ENCODE assay signal across 19 cellular contexts in the genomic region with DNA sequence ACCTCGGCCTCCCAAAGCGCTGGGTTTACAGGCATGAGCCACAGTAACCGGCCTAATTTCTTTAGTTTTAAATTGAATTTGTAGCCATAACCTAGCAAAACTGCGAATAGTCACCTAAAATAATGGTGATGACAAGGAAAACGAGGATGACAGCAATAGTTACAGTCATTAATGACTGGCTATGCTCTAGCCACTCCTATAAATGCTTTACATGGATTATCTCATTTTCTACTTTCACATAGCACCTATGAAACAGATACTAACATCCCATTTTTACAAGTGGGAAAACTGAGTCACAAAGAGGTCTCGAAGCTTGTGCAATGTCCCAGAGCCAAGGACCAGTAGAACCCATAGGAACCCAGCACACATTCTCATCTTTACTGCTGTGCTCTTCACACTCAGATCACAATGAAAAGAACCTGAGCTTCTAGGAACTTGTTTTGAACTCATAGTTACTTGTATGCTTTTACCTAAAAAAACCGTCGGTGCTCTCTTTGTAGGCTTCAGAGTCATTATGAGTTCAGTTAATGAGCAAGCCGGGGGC. TPM values are rescaled to one million over a fixed set of nuclear protein-coding genes. Genes with fewer than 3 reads are reported as not detected.
DNase-seq lines count a peak whose midpoint lies in the region; ATAC-seq, FAIRE-seq and TF ChIP-seq lines count a peak whose summit lies in the region.
"Had no signal": no experiment of that assay in that cellular context is flagged by ENCODE, and none has a peak within 500 bp of the region (broad histone marks: within the 10 kb centered on the region; RNA-seq: fewer than 3 reads in every experiment).

No MANE protein-coding gene starts in this region.

- BruUV-seq in GM12878 (replicated peaks; lab: Mats Ljungman, UMichigan) = TSS peak; percentile 8

- H3K4me3 Mint-ChIP-seq in activated CD4-positive, alpha-beta T cell treated with anti-CD3 and anti-CD28 coated beads for 36 hours = no peak overlapping the region
- H3K4me3 Mint-ChIP-seq in activated naive CD4-positive, alpha-beta T cell treated with anti-CD3 and anti-CD28 coated beads, Interleukin-2, amount 50 U/mL, for 24 hours = no peak overlapping the region
- H3K4me3 Mint-ChIP-seq: CD14-positive monocyte; CD4-positive, alpha-beta memory T cell; HFFc6 had no signal

- no peaks in the 10 kb centered on the region for H4K20me1 ChIP-seq in GM12878 (ENCODE audit: control insufficient read depth, insufficient read depth)
- H4K20me1 ChIP-seq: BLaER1 had no signal

- peaks cover 11 to 47% of the 10 kb centered on the region in 2 experiments for H3K36me3 ChIP-seq in GM12878 (ENCODE audit: control insufficient read depth in 2 of 2, insufficient read depth in 2 of 2, low read length in 1 of 2)

- no peak overlapping the region for H3K9ac ChIP-seq in GM12878 (ENCODE audit: control insufficient read depth, insufficient read depth, low read length)
- H3K9ac ChIP-seq: BLaER1 had no signal

- TF ChIP-seq POLR2A in A549 (IDR thresholded peaks at IDR 0.05; ENCODE audit: low read length) = no peak
- TF ChIP-seq POLR2A in GM12878 (IDR thresholded peaks at IDR 0.05; ENCODE audit: low read depth, low read length) = no peak

- H3K27me3 Mint-ChIP-seq in activated CD4-positive, alpha-beta T cell treated with anti-CD3 and anti-CD28 coated beads for 36 hours = no peaks in the 10 kb centered on the region
- H3K27me3 Mint-ChIP-seq in activated naive CD4-positive, alpha-beta T cell treated with anti-CD3 and anti-CD28 coated beads, Interleukin-2, amount 50 U/mL, for 24 hours = no peaks in the 10 kb centered on the region
- H3K27me3 Mint-ChIP-seq: CD4-positive, alpha-beta memory T cell had no signal

- H3K4me2 ChIP-seq in A549 (no peak overlapping the region), GM12878 (ENCODE audit: control insufficient read depth, insufficient read depth) (no peak overlapping the region)
- H3K4me2 ChIP-seq: BLaER1 had no signal

- DNase-seq in activated CD4-positive, alpha-beta T cell treated with anti-CD3 and anti-CD28 coated beads for 36 hours = no peak
- no peak for DNase-seq in activated CD4-positive, alpha-beta T cell treated with anti-CD3 and anti-CD28 coated beads, Interleukin-2, amount 50 U/mL, for 1 hour
- DNase-seq in activated naive CD4-positive, alpha-beta T cell treated with Interleukin-2 at 50 U/mL for 16 hours = no peak
- no peak for DNase-seq in A549 (ENCODE audit: low read depth in 1 of 2, low spot score in 1 of 2)
- DNase-seq in GM12878 (ENCODE audit: low read depth, low spot score) = no peak
- DNase-seq: Calu3; CD4-positive, alpha-beta memory T cell; DMS79 treated with DMSO at 0.1 percent for 48 hours; GF-D8; GOT3; H7; HFFc6 had no signal

- in situ Hi-C loops in GM12878 (cut with MboI) = no loop called here

- H3K9me3 ChIP-seq in A549 = no peaks in the 10 kb centered on the region
- no peaks in the 10 kb centered on the region for H3K9me3 ChIP-seq in GM12878 (replicated peaks; ENCODE audit: control insufficient read depth, insufficient read depth, low read length)
- H3K9me3 ChIP-seq: BLaER1 had no signal

- H3K4me3 ChIP-seq in A549 = no peak overlapping the region
- no peak overlapping the region for H3K4me3 ChIP-seq in GM12878
- H3K4me3 ChIP-seq: BLaER1 had no signal

- SMC1A ChIA-PET in GM12878 (lab: Charles Lee; ENCODE audit: uncharacterized antibody, unreplicated experiment) = interaction anchor here (1.0 to 1.7 kb wide), 2 partner anchors 10 to 17 kb away, joined by 4 to 7 read pairs; no protein-coding TSS in a partner anchor

- H3K4me1 Mint-ChIP-seq in activated CD4-positive, alpha-beta T cell treated with anti-CD3 and anti-CD28 coated beads for 36 hours = peaks cover 17% of the 10 kb centered on the region
- H3K4me1 Mint-ChIP-seq in activated naive CD4-positive, alpha-beta T cell treated with anti-CD3 and anti-CD28 coated beads, Interleukin-2, amount 50 U/mL, for 24 hours = peaks cover 13% of the 10 kb centered on the region
- H3K4me1 Mint-ChIP-seq: CD14-positive monocyte had no signal

- no peak for TF ChIP-seq RAD21 in A549 (conservative IDR thresholded peaks at IDR 0.05 in 1 of 2, IDR thresholded peaks at IDR 0.05 in 1 of 2)
- no peak for TF ChIP-seq RAD21 in GM12878 (IDR thresholded peaks at IDR 0.05; ENCODE audit: insufficient read depth, low read depth, low read length)

- no peak for TF ChIP-seq EP300 in A549 (IDR thresholded peaks at IDR 0.05)
- TF ChIP-seq EP300 in GM12878 (IDR thresholded peaks at IDR 0.05; ENCODE audit: borderline replicate concordance in 1 of 2, control insufficient read depth in 1 of 2, low read depth in 2 of 2, low read length in 2 of 2) = no peak

- no peaks in the 10 kb centered on the region for H3K27me3 ChIP-seq in GM12878 (replicated peaks in 1 of 2; ENCODE audit: control insufficient read depth in 2 of 2, insufficient read depth in 2 of 2, low read length in 1 of 2)
- H3K27me3 ChIP-seq: BLaER1 had no signal

- no peaks in the 10 kb centered on the region for H3K9me3 Mint-ChIP-seq in activated CD4-positive, alpha-beta T cell treated with anti-CD3 and anti-CD28 coated beads for 36 hours (ENCODE audit: low read depth)
- no peaks in the 10 kb centered on the region for H3K9me3 Mint-ChIP-seq in activated naive CD4-positive, alpha-beta T cell treated with anti-CD3 and anti-CD28 coated beads, Interleukin-2, amount 50 U/mL, for 24 hours
- H3K9me3 Mint-ChIP-seq: HFFc6 had no signal

- CTCF ChIA-PET in activated CD4-positive, alpha-beta T cell treated with anti-CD3 and anti-CD28 coated beads for 36 hours (lab: Charles Lee) = interaction anchor here (1.2 kb wide), 1 partner anchor 27 kb away, joined by 5 read pairs; no protein-coding TSS in a partner anchor
- CTCF ChIA-PET in A549 (lab: Yijun Ruan, JAX) = interaction anchor here (1.1 to 2.6 kb wide), 4 partner anchors 10 to 431 kb away, joined by 3 to 15 read pairs (median 3); a partner anchor contains a TSS
- CTCF ChIA-PET in GM12878 (lab: Yijun Ruan, JAX) = no interaction called here

- intact Hi-C loops in activated CD4-positive, alpha-beta T cell treated with anti-CD3 and anti-CD28 coated beads for 36 hours (cut with DNase I, micrococcal nuclease) = no loop called here
- intact Hi-C loops in GM12878 (cut with micrococcal nuclease; ENCODE audit: unreplicated experiment) = no loop called here

- H3K27ac Mint-ChIP-seq in activated CD4-positive, alpha-beta T cell treated with anti-CD3 and anti-CD28 coated beads for 36 hours = peak overlapping the region; percentile 47
- peak overlapping the region; percentile 17 for H3K27ac Mint-ChIP-seq in activated naive CD4-positive, alpha-beta T cell treated with anti-CD3 and anti-CD28 coated beads, Interleukin-2, amount 50 U/mL, for 24 hours
- H3K27ac Mint-ChIP-seq: CD14-positive monocyte, HFFc6 had no signal

- POLR2A ChIA-PET in activated CD4-positive, alpha-beta T cell treated with anti-CD3 and anti-CD28 coated beads for 36 hours (lab: Charles Lee) = no interaction called here
- POLR2A ChIA-PET in A549 (lab: Yijun Ruan, JAX) (no interaction called here), GM12878 (lab: Charles Lee) (interaction anchor here (1.0 kb wide), 1 partner anchor 10 kb away, joined by 3 read pairs; no protein-coding TSS in a partner anchor)

- FAIRE-seq in A549 (lab: Jason Lieb, UNC) = peak; percentile 28
- FAIRE-seq in GM12878 (lab: Jason Lieb, UNC) = no peak
- FAIRE-seq: HTR-8/SVneo had no signal

- TF ChIP-seq CTCF in A549 (IDR thresholded peaks at IDR 0.05) (no peak), GM12878 (IDR thresholded peaks at IDR 0.05 in 2 of 3, conservative IDR thresholded peaks at IDR 0.05 in 1 of 3; ENCODE audit: control insufficient read depth in 2 of 3, extremely low read depth in 1 of 3, insufficient read depth in 1 of 3, low read depth in 3 of 3, low read length in 3 of 3) (no peak)

- H2AFZ ChIP-seq in GM12878 (ENCODE audit: control insufficient read depth, low read depth, low read length) = no peak overlapping the region

- ATAC-seq in activated CD4-positive, alpha-beta T cell treated with anti-CD3 and anti-CD28 coated beads for 36 hours = peak; percentile 71
- ATAC-seq in A549 (no peak), GM12878 (no peak), HG02973 (IDR thresholded peaks at IDR 0.05; ENCODE audit: unreplicated experiment) (no peak)
- ATAC-seq: HCT116 had no signal

- WGBS in A549 (ENCODE audit: missing lambda C conversion rate) = 93% methylated on average over 9 of the region's 9 CpGs
- 99% methylated on average over 9 of the region's 9 CpGs for WGBS in GM12878 (ENCODE audit: insufficient coverage, insufficient replicate concordance, low lambda C conversion rate, missing lambda C conversion rate)

- peaks cover 35% of the 10 kb centered on the region for H3K36me3 Mint-ChIP-seq in activated CD4-positive, alpha-beta T cell treated with anti-CD3 and anti-CD28 coated beads for 36 hours (ENCODE audit: low read depth)
- peaks cover 21% of the 10 kb centered on the region for H3K36me3 Mint-ChIP-seq in activated naive CD4-positive, alpha-beta T cell treated with anti-CD3 and anti-CD28 coated beads, Interleukin-2, amount 50 U/mL, for 24 hours

- H3K79me2 ChIP-seq in GM12878 (ENCODE audit: control insufficient read depth, insufficient read depth, low read length) = no peaks in the 10 kb centered on the region

- RAD21 ChIA-PET in GM12878 (lab: Charles Lee; ENCODE audit: unreplicated experiment) = no interaction called here

- H3K27ac ChIP-seq in A549 (no peak overlapping the region), GM12878 (ENCODE audit: control insufficient read depth, insufficient read depth) (no peak overlapping the region)
- H3K27ac ChIP-seq: 22Rv1, BLaER1 had no signal

- H3K4me1 ChIP-seq in A549 (no peaks in the 10 kb centered on the region), GM12878 (ENCODE audit: control insufficient read depth, insufficient read depth, low read length) (no peaks in the 10 kb centered on the region)
- H3K4me1 ChIP-seq: BLaER1 had no signal

RNA-seq across cellular contexts. Expression of a gene that starts 39.4 kb away (rescaled TPM):
- under 1 TPM; 0.61 to 0.69 TPM for total RNA-seq in activated CD4-positive, alpha-beta T cell treated with anti-CD3 and anti-CD28 coated beads for 36 hours
- polyA plus RNA-seq in A549 (2011; rRNA removed) (0.09 and 0.18 TPM in 2 replicates), A549 (2017; fragmentation: RNase III; extraction: RNeasy Plus Mini Kit Qiagen cat#74134 plus additional on column Dnase treatment) (0.13 to 0.23 TPM (median 0.18 TPM) in 3 replicates), GM12878 (2011; rRNA removed) (0.10 and 0.24 TPM in 2 replicates), GM12878 (2014; fragmentation: Illumina TruSeq; extraction: Trizol) (0.24 and 0.41 TPM in 2 replicates), GM12878 (2014; fragmentation: Nextera tagmentation; extraction: Ambion mirVana) (under 1 TPM; 0.05 to 0.07 TPM), GM12878 (2014; rRNA removed) (0.34 and 0.67 TPM in 2 replicates), GM12878 (2016; fragmentation: Nextera tagmentation; extraction: Ambion mirVana) (1 to 10 TPM; 2.4 to 2.6 TPM)
- 0.28 and 0.29 TPM in 2 replicates for polyA plus RNA-seq in A549 (2012; cell fraction: cytosol; rRNA removed)
- 0.41 and 0.49 TPM in 2 replicates for polyA plus RNA-seq in A549 (2012; cell fraction: nucleus; rRNA removed)
- 0.33 and 0.78 TPM in 2 replicates for polyA minus RNA-seq in A549 (2011; rRNA and poly(A)+ RNA removed)
- total RNA-seq in GM12878 (2013; cell fraction: nucleolus; rRNA removed) = 1.2 and 2.1 TPM in 2 replicates
- total RNA-seq in GM12878 (2014; rRNA removed) (0.62 and 0.87 TPM in 2 replicates), GM12878 (2014; rRNA removed; fragmentation: Illumina TruSeq; extraction: Trizol) (0.28 and 0.40 TPM in 2 replicates), GM12878 (2021) (0.45 and 0.82 TPM in 2 replicates)
- polyA plus RNA-seq in GM12878 (2011; ENCODE audit: low read depth) = 0.16 TPM
- polyA plus RNA-seq in GM12878 (2011; cell fraction: cytosol; rRNA removed) = 0.12 and 0.28 TPM in 2 replicates
- 0.52 and 0.76 TPM in 2 replicates for polyA plus RNA-seq in GM12878 (2011; cell fraction: nucleus; rRNA removed)
- polyA plus RNA-seq in GM12878 (2012) = 0.52 and 0.57 TPM in 2 replicates
- 0.46 and 0.51 TPM in 2 replicates for polyA minus RNA-seq in GM12878 (2011; rRNA and poly(A)+ RNA removed)
- 1.7 TPM in 1 of 2 replicates, not detected in the other for polyA minus RNA-seq in GM12878 (2011; cell fraction: cytosol; rRNA and poly(A)+ RNA removed)
- polyA minus RNA-seq in GM12878 (2011; cell fraction: nucleus; rRNA and poly(A)+ RNA removed) = 2.1 and 2.8 TPM in 2 replicates
- polyA plus RNA-seq: CD14-positive monocyte had no signal
